Comparison of ENCODE assay signal across 13 cellular contexts in genomic region chr2:128607981-128608506, GRCh38.
A peak's percentile ranks its signal among the peaks of the same experiment; 100 is the strongest.
DNase-seq lines count a peak whose midpoint lies in the region; ATAC-seq, FAIRE-seq and TF ChIP-seq lines count a peak whose summit lies in the region.
"Had no signal": no experiment of that assay in that cellular context is flagged by ENCODE, and none has a peak within 500 bp of the region (broad histone marks: within the 10 kb centered on the region; RNA-seq: fewer than 3 reads in every experiment).

No MANE protein-coding gene starts in this region.

- H3K4me1 ChIP-seq in K562 (replicated peaks in 1 of 2; ENCODE audit: control insufficient read depth in 2 of 2, insufficient read depth in 2 of 2, low read length in 2 of 2): peaks cover 0 to 5% of the 10 kb centered on the region in 2 experiments; a peak in 2 of 5 replicates
- peaks cover 0 to 4% (median 0%) of the 10 kb centered on the region in 3 donors for H3K4me1 ChIP-seq in skeletal muscle tissue (ENCODE audit: control insufficient read depth in 3 of 3, insufficient read depth in 3 of 3, low read length in 3 of 3)

- H4K20me1 ChIP-seq in K562 (replicated peaks; ENCODE audit: control insufficient read depth, insufficient read depth, low read length): no peaks in the 10 kb centered on the region

- no peak overlapping the region for H3K4me2 ChIP-seq in K562 (ENCODE audit: insufficient read depth, low read length)

- peaks cover 5 to 68% of the 10 kb centered on the region in 2 experiments; a peak in 3 of 5 replicates for H3K27me3 ChIP-seq in K562 (ENCODE audit: control insufficient read depth in 2 of 2, insufficient read depth in 2 of 2, low read length in 2 of 2)
- peaks cover 0 to 3% (median 0%) of the 10 kb centered on the region in 3 donors for H3K27me3 ChIP-seq in skeletal muscle tissue (ENCODE audit: control insufficient read depth in 3 of 3, insufficient read depth in 3 of 3, low read length in 3 of 3)
- H3K27me3 ChIP-seq: tibial nerve had no signal

- TF ChIP-seq RAD21 in K562 (CRISPR knock-in tag; conservative IDR thresholded peaks at IDR 0.05 in 1 of 2, IDR thresholded peaks at IDR 0.05 in 1 of 2): no peak

- CTCF ChIA-PET in K562 (lab: Yijun Ruan, JAX; ENCODE audit: low intra/inter-chr PET ratio): no interaction called here

- DNase-seq in DMS 273 (lab: John Stamatoyannopoulos, UW; ENCODE audit: unreplicated experiment) (peak; percentile 45), DMS 273 treated with DMSO at 0.1 percent for 48 hours (lab: John Stamatoyannopoulos, UW) (no peak), K562 (ENCODE audit: extremely low read depth in 1 of 4, low spot score in 3 of 4) (no peak), inferior parietal cortex (ENCODE audit: extremely low spot score) (peak; percentile 15), NCI-H748 treated with DMSO at 0.1 percent for 48 hours (lab: John Stamatoyannopoulos, UW) (no peak)
- DNase-seq: activated CD4-positive, alpha-beta T cell treated with anti-CD3 and anti-CD28 coated beads for 4 hours; NCI-H1105 treated with DMSO at 0.1 percent for 48 hours had no signal

- no TSS peak for BruUV-seq in K562 (replicated peaks; lab: Mats Ljungman, UMichigan)

- no peak overlapping the region for H2AFZ ChIP-seq in K562 (ENCODE audit: low read depth, low read length)

- FAIRE-seq in K562 (lab: Jason Lieb, UNC): no peak

- H3K9ac ChIP-seq in K562 (ENCODE audit: insufficient read depth in 1 of 2, low read depth in 2 of 2, low read length in 2 of 2) (peak overlapping the region in 1 of 2 experiments; percentile 4; a peak in 1 of 4 replicates), skeletal muscle tissue (ENCODE audit: low read depth in 1 of 3, low read length in 3 of 3) (no peak overlapping the region)

- H3K27ac ChIP-seq in K562 (ENCODE audit: extremely low read depth, low read depth, low read length) (no peak overlapping the region), skeletal muscle tissue (ENCODE audit: low read depth, low read length) (peak overlapping the region; percentile 25)
- H3K27ac ChIP-seq: 22Rv1, cardiac muscle cell, tibial nerve had no signal

- no peaks in the 10 kb centered on the region for H3K9me1 ChIP-seq in K562 (ENCODE audit: control insufficient read depth, insufficient read depth, low read length)

- H3K9me3 ChIP-seq in K562 (replicated peaks; ENCODE audit: control insufficient read depth, insufficient read depth, low read depth, low read length) (no peaks in the 10 kb centered on the region), skeletal muscle tissue (ENCODE audit: control insufficient read depth in 3 of 3, low read length in 3 of 3) (no peaks in the 10 kb centered on the region)
- H3K9me3 ChIP-seq: tibial nerve had no signal

- TF ChIP-seq EP300 in K562 (IDR thresholded peaks at IDR 0.05; ENCODE audit: low read length): no peak

- no peaks in the 10 kb centered on the region for H3K79me2 ChIP-seq in K562 (ENCODE audit: control insufficient read depth, insufficient read depth, low read length)

- TF ChIP-seq POLR2A in K562 (conservative IDR thresholded peaks at IDR 0.05): no peak

- no peaks in the 10 kb centered on the region for H3K36me3 ChIP-seq in K562 (ENCODE audit: control insufficient read depth, insufficient read depth, low read length)
- H3K36me3 ChIP-seq in skeletal muscle tissue (ENCODE audit: control insufficient read depth in 3 of 3, insufficient read depth in 3 of 3, low read length in 3 of 3): no peaks in the 10 kb centered on the region
- H3K36me3 ChIP-seq: cardiac muscle cell, tibial nerve had no signal

- 0% methylated on average over 15 of the region's 22 CpGs for WGBS in K562 (ENCODE audit: insufficient coverage, low coverage, missing lambda C conversion rate)

- in situ Hi-C loops in K562 (cut with MboI): no loop called here

- TF ChIP-seq CTCF in K562 (IDR thresholded peaks at IDR 0.05 in 2 of 3, conservative IDR thresholded peaks at IDR 0.05 in 1 of 3; ENCODE audit: insufficient read depth in 2 of 3, low read depth in 1 of 3, low read length in 3 of 3): no peak

- POLR2A ChIA-PET in K562 (lab: Yijun Ruan, JAX): interaction anchor here (0.5 to 0.6 kb wide), 2 partner anchors 57 to 173 kb away, joined by 3 read pairs; no protein-coding TSS in a partner anchor

- intact Hi-C loops in K562 (cut with micrococcal nuclease): no loop called here

- H3K4me3 ChIP-seq in K562 (no peak overlapping the region), skeletal muscle tissue (ENCODE audit: low read length in 3 of 3) (no peak overlapping the region)
- H3K4me3 ChIP-seq: cardiac muscle cell had no signal

- no peak; the same call in 2 of the 3 replicates for ATAC-seq in K562
- no peak for ATAC-seq in GM21360 (IDR thresholded peaks at IDR 0.05; ENCODE audit: unreplicated experiment)
- no peak for ATAC-seq in HG02973 (IDR thresholded peaks at IDR 0.05; ENCODE audit: unreplicated experiment)

TF ChIP-seq in K562, 482 proteins besides CTCF, POLR2A, EP300 and RAD21:
- TF ChIP-seq NRF1 (conservative IDR thresholded peaks at IDR 0.05 in 1 of 2, IDR thresholded peaks at IDR 0.05 in 1 of 2): peak; percentile 28 to 32; a peak in 2 of 4 replicates
- TF ChIP-seq ZBTB33 (CRISPR knock-in tag; IDR thresholded peaks at IDR 0.05): no peak
- TF ChIP-seq KLF6 (CRISPR knock-in tag; IDR thresholded peaks at IDR 0.05; ENCODE audit: borderline replicate concordance): no peak
- no peak for TF ChIP-seq SMAD2 (IDR thresholded peaks at IDR 0.05; ENCODE audit: low read depth, low read length)
- no peak for TF ChIP-seq CREB3 (tag; conservative IDR thresholded peaks at IDR 0.05; ENCODE audit: low read depth)
- no peak for TF ChIP-seq ZNF263 (CRISPR knock-in tag; IDR thresholded peaks at IDR 0.05; ENCODE audit: borderline replicate concordance)

Comparison
In these comparisons a context has a peak if more than half of its experiments do, and no peak if none do; other contexts are left out.
1. DNase-seq: peak in DMS 273 (single experiment) and inferior parietal cortex (single experiment); none in DMS 273 treated with DMSO at 0.1 percent for 48 hours (single experiment), K562 (0 of 4) and NCI-H748 treated with DMSO at 0.1 percent for 48 hours (single experiment).